In genomic region chr19:5827342-5827890, GRCh38 we compare ENCODE assay signal across 1 cellular context.
TF ChIP-seq lines count a peak whose summit lies in the region.

No MANE protein-coding gene starts in this region.

TF ChIP-seq in GM23338, 12 proteins besides CTCF, POLR2A, EP300 and RAD21 (continued from another document):
- TF ChIP-seq ZNF462 (CRISPR knock-in tag; IDR thresholded peaks at IDR 0.05) (no peak), REST (IDR thresholded peaks at IDR 0.05; ENCODE audit: unreplicated experiment) (no peak), JUNB (IDR thresholded peaks at IDR 0.05; ENCODE audit: unreplicated experiment) (no peak)
